In the genomic region with DNA sequence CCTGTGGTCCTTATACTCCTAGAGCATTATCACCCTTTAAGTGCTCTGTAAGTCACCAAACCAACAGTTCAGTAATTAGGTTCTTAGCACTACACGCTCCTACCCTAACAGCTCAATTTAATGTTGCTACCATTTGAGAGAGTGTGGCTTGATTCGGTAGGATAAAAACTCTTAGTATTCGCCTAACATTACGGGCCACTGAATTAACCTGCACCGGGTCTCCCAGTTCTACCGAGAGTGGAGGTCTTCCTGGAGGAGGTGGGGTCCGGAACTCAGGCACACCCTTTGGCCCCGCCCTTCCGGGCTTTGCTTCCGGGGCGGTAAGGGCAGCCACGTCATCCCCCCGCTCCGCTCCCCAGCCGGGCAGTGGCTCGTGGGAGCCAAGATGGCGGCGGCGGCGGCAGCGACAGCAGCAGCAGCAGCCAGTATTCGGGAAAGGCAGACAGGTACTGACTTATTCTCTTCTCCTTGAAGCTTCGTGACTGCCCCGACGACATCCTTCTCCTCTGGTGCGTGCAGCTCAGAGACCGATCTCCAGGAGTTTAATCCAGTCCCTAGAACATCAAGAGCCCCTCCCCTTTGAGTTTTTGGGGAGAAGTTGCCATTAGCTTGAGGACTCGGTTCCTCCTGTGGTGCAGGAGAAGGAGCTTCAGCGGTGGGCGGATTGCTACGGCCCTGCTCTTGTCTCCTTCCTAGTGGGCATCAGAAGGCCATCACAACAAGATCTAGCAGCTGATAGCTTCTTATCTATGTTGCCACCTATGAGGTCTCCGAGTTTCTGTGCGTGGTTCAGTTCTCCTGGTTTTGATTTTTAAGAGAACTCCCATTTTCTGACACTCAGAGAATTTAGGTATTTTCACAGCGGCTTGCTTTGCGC, we compare ENCODE assay signal across 8 cellular contexts. TPM values are rescaled to one million over a fixed set of nuclear protein-coding genes. Genes with fewer than 3 reads are reported as not detected.
DNase-seq lines count a peak whose midpoint lies in the region; ATAC-seq and TF ChIP-seq lines count a peak whose summit lies in the region.

A gene with protein sequence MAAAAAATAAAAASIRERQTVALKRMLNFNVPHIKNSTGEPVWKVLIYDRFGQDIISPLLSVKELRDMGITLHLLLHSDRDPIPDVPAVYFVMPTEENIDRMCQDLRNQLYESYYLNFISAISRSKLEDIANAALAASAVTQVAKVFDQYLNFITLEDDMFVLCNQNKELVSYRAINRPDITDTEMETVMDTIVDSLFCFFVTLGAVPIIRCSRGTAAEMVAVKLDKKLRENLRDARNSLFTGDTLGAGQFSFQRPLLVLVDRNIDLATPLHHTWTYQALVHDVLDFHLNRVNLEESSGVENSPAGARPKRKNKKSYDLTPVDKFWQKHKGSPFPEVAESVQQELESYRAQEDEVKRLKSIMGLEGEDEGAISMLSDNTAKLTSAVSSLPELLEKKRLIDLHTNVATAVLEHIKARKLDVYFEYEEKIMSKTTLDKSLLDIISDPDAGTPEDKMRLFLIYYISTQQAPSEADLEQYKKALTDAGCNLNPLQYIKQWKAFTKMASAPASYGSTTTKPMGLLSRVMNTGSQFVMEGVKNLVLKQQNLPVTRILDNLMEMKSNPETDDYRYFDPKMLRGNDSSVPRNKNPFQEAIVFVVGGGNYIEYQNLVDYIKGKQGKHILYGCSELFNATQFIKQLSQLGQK (plus strand): TSS at position 366 of the 877 bp plus-strand sequence. CDS start 20 bp downstream, at position 386.

- peak within 1 kb of the TSS; percentile 97 for H3K27ac Mint-ChIP-seq in activated naive CD8-positive, alpha-beta T cell treated with anti-CD3 and anti-CD28 coated beads for 36 hours
- H3K27ac Mint-ChIP-seq in glutamatergic neuron (ENCODE audit: unreplicated experiment) (peak within 1 kb of the TSS; percentile 99), osteocyte (ENCODE audit: unreplicated experiment) (peak within 1 kb of the TSS; percentile 96)

- H3K4me1 Mint-ChIP-seq in activated naive CD8-positive, alpha-beta T cell treated with anti-CD3 and anti-CD28 coated beads for 36 hours: peaks cover 43% of the 10 kb centered on the region
- H3K4me1 Mint-ChIP-seq in glutamatergic neuron (ENCODE audit: low read depth, unreplicated experiment): peaks cover 13% of the 10 kb centered on the region
- peaks cover 43% of the 10 kb centered on the region for H3K4me1 Mint-ChIP-seq in osteocyte (ENCODE audit: unreplicated experiment)

- H3K36me3 ChIP-seq in thymus (ENCODE audit: control insufficient read depth, insufficient read depth): no peaks in the 10 kb centered on the region

- peak within 1 kb of the TSS; percentile 97 for H3K4me3 Mint-ChIP-seq in activated naive CD8-positive, alpha-beta T cell treated with anti-CD3 and anti-CD28 coated beads for 36 hours
- peak within 1 kb of the TSS; percentile 100 for H3K4me3 Mint-ChIP-seq in glutamatergic neuron (ENCODE audit: unreplicated experiment)
- peak within 1 kb of the TSS; percentile 91 for H3K4me3 Mint-ChIP-seq in osteocyte (ENCODE audit: unreplicated experiment)

- peak within 1 kb of the TSS; percentile 84 for H3K4me3 ChIP-seq in GM08714 (ENCODE audit: low read length)
- H3K4me3 ChIP-seq in thymus (ENCODE audit: low read length): peak within 1 kb of the TSS; percentile 63

- H3K27me3 Mint-ChIP-seq in activated naive CD8-positive, alpha-beta T cell treated with anti-CD3 and anti-CD28 coated beads for 36 hours: no peaks in the 10 kb centered on the region
- H3K27me3 Mint-ChIP-seq in glutamatergic neuron (ENCODE audit: unreplicated experiment) (peaks cover 6% of the 10 kb centered on the region), osteocyte (ENCODE audit: unreplicated experiment) (no peaks in the 10 kb centered on the region)

- H3K27ac ChIP-seq in thymus (ENCODE audit: low read depth): peak within 1 kb of the TSS; percentile 91

- H3K36me3 Mint-ChIP-seq in activated naive CD8-positive, alpha-beta T cell treated with anti-CD3 and anti-CD28 coated beads for 36 hours: peaks cover 20% of the 10 kb centered on the region
- H3K36me3 Mint-ChIP-seq in glutamatergic neuron (ENCODE audit: unreplicated experiment) (no peaks in the 10 kb centered on the region), osteocyte (ENCODE audit: unreplicated experiment) (peaks cover 2% of the 10 kb centered on the region)

- WGBS in thymus: under 1% methylated on average over 35 of the region's 35 CpGs

- H3K9me3 Mint-ChIP-seq in activated naive CD8-positive, alpha-beta T cell treated with anti-CD3 and anti-CD28 coated beads for 36 hours: no peaks in the 10 kb centered on the region
- peaks cover 10% of the 10 kb centered on the region for H3K9me3 Mint-ChIP-seq in glutamatergic neuron (ENCODE audit: unreplicated experiment)
- no peaks in the 10 kb centered on the region for H3K9me3 Mint-ChIP-seq in osteocyte (ENCODE audit: unreplicated experiment)

- TF ChIP-seq CTCF in glutamatergic neuron (IDR thresholded peaks at IDR 0.05; ENCODE audit: partially characterized antibody, unreplicated experiment) (no peak), osteocyte (IDR thresholded peaks at IDR 0.05) (no peak)

- H3K9me3 ChIP-seq in thymus (ENCODE audit: control insufficient read depth): no peaks in the 10 kb centered on the region

- no peaks in the 10 kb centered on the region for H3K27me3 ChIP-seq in thymus (ENCODE audit: control insufficient read depth, insufficient read depth)

- peak; percentile 93 for DNase-seq in NCI-H1105 (lab: John Stamatoyannopoulos, UW)
- DNase-seq in SKM-1 treated with dmso at 0.1 percent for 144 hours (lab: John Stamatoyannopoulos, UW; ENCODE audit: unreplicated experiment): peak; percentile 67
- peak; percentile 95 for DNase-seq in activated naive CD8-positive, alpha-beta T cell treated with anti-CD3 and anti-CD28 coated beads for 36 hours
- peak; percentile 97 for DNase-seq in glutamatergic neuron
- peak; percentile 97 for DNase-seq in osteocyte (ENCODE audit: extremely low spot score, unreplicated experiment)

- peaks cover 11% of the 10 kb centered on the region for H3K4me1 ChIP-seq in thymus (ENCODE audit: control insufficient read depth, insufficient read depth, low read length)

- ATAC-seq in HG02610 (IDR thresholded peaks at IDR 0.05; ENCODE audit: unreplicated experiment): peak; percentile 95

RNA-seq across cellular contexts. Expression of the gene that starts here (rescaled TPM):
- total RNA-seq in activated naive CD8-positive, alpha-beta T cell treated with anti-CD3 and anti-CD28 coated beads for 36 hours: 10 to 100 TPM; 57.8 to 69.8 TPM
- 68.9 TPM for total RNA-seq in glutamatergic neuron (ENCODE audit: unreplicated experiment)
- 90.9 and 107 TPM in 2 replicates for total RNA-seq in osteocyte
- 107 TPM for polyA plus RNA-seq in thymus

Comparison
In these comparisons a context has a peak if more than half of its experiments do, and no peak if none do; other contexts are left out.
1. Peak in every context shown above with its lines: DNase-seq, ATAC-seq, H3K4me3 ChIP-seq and H3K27ac ChIP-seq.